8 cellular contexts compared by ENCODE assay signal in the genomic region with DNA sequence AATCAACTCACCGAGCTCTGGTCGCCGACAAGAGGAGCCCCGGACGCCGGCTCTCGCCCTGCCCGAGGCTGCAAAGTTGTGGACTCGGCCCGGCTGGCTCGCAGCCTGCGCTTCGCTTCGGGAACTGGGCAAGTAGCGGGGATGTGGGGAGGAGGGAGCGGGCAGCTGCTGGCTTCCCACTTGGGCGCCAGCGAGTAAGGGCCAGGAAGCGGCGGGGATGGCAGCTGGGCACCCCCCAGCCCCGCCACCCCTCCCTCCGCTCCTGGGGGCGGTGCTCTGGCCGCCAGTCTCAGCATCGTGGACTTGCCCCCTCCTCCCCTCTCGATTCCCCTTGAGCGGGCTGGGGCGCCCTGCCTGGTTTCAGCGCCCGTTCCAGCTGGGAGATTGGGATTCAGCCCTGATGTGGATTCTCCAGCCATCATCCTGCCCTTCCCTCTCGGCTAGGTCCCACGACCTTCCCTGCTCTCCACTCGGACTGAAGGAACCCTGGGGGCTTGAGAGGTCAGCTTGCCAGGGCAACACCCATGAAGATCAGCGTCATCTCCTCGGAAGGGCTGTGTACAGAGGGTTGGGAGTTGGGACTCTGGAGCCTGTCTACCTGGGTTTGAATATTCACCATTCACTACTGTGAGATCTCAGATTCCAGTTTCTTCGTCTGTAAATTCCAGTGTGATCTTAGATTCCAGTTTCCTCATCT. TPM values are rescaled to one million over a fixed set of nuclear protein-coding genes. Genes with fewer than 3 reads are reported as not detected.
A peak's percentile ranks its signal among the peaks of the same experiment; 100 is the strongest.
DNase-seq lines count a peak whose midpoint lies in the region; ATAC-seq and TF ChIP-seq lines count a peak whose summit lies in the region.

A gene with protein sequence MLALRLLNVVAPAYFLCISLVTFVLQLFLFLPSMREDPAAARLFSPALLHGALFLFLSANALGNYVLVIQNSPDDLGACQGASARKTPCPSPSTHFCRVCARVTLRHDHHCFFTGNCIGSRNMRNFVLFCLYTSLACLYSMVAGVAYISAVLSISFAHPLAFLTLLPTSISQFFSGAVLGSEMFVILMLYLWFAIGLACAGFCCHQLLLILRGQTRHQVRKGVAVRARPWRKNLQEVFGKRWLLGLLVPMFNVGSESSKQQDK (minus strand): TSS at position 200 of the 697 bp plus-strand sequence. CDS start 2,053 bp downstream, outside the sequence.

- H3K4me1 Mint-ChIP-seq in activated T-cell treated with anti-CD3 and anti-CD28 coated beads, Interleukin-2, amount 50 U/mL, for 72 hours (ENCODE audit: low read depth): peaks cover 10% of the 10 kb centered on the region
- H3K4me1 Mint-ChIP-seq in activated naive CD8-positive, alpha-beta T cell treated with anti-CD3 and anti-CD28 coated beads, Interleukin-2, amount 10 ng/mL, durations not matched to agents 7 days and 5 days: peaks cover 13% of the 10 kb centered on the region
- H3K4me1 Mint-ChIP-seq in CD14-positive monocyte: peaks cover 15% of the 10 kb centered on the region

- peaks cover 2% of the 10 kb centered on the region for H3K27me3 ChIP-seq in layer of hippocampus (ENCODE audit: control insufficient read depth, insufficient read depth, low read length)
- peaks cover 97% of the 10 kb centered on the region for H3K27me3 ChIP-seq in upper lobe of right lung

- intact Hi-C loops in upper lobe of right lung (cut with DNase I): no loop called here
- intact Hi-C loops in CD14-positive monocyte (cut with micrococcal nuclease): no loop called here

- POLR2A ChIA-PET in activated naive CD8-positive, alpha-beta T cell treated with anti-CD3 and anti-CD28 coated beads, Interleukin-2, amount 10 ng/mL, durations not matched to agents 7 days and 5 days (lab: Charles Lee): no interaction called here

- H3K27me3 Mint-ChIP-seq in activated T-cell treated with anti-CD3 and anti-CD28 coated beads, Interleukin-2, amount 50 U/mL, for 72 hours (ENCODE audit: low read depth): peaks cover 90% of the 10 kb centered on the region
- H3K27me3 Mint-ChIP-seq in activated naive CD8-positive, alpha-beta T cell treated with anti-CD3 and anti-CD28 coated beads, Interleukin-2, amount 10 ng/mL, durations not matched to agents 7 days and 5 days: peaks cover 84% of the 10 kb centered on the region
- H3K27me3 Mint-ChIP-seq in CD14-positive monocyte (ENCODE audit: low read depth in 3 of 3): peaks cover 65 to 88% (median 75%) of the 10 kb centered on the region in 3 donors

- peak within 1 kb of the TSS; percentile 67 to 72 for H3K4me3 Mint-ChIP-seq in activated T-cell treated with anti-CD3 and anti-CD28 coated beads, Interleukin-2, amount 50 U/mL, for 72 hours
- peak within 1 kb of the TSS; percentile 20 for H3K4me3 Mint-ChIP-seq in activated naive CD8-positive, alpha-beta T cell treated with anti-CD3 and anti-CD28 coated beads, Interleukin-2, amount 10 ng/mL, durations not matched to agents 7 days and 5 days
- peak within 1 kb of the TSS in 1 of 2 donors; percentile 78 for H3K4me3 Mint-ChIP-seq in CD14-positive monocyte

- TF ChIP-seq CTCF in upper lobe of right lung (IDR thresholded peaks at IDR 0.05) (no peak), CD14-positive monocyte (IDR thresholded peaks at IDR 0.05) (no peak)

- H3K9me3 Mint-ChIP-seq in activated T-cell treated with anti-CD3 and anti-CD28 coated beads, Interleukin-2, amount 50 U/mL, for 72 hours: no peaks in the 10 kb centered on the region
- H3K9me3 Mint-ChIP-seq in activated naive CD8-positive, alpha-beta T cell treated with anti-CD3 and anti-CD28 coated beads, Interleukin-2, amount 10 ng/mL, durations not matched to agents 7 days and 5 days: no peaks in the 10 kb centered on the region
- peaks cover 0 to 11% (median 6%) of the 10 kb centered on the region in 7 donors for H3K9me3 Mint-ChIP-seq in CD14-positive monocyte

- H3K27ac Mint-ChIP-seq in activated T-cell treated with anti-CD3 and anti-CD28 coated beads, Interleukin-2, amount 50 U/mL, for 72 hours: no peak within 1 kb of the TSS
- no peak within 1 kb of the TSS for H3K27ac Mint-ChIP-seq in activated naive CD8-positive, alpha-beta T cell treated with anti-CD3 and anti-CD28 coated beads, Interleukin-2, amount 10 ng/mL, durations not matched to agents 7 days and 5 days
- no peak within 1 kb of the TSS for H3K27ac Mint-ChIP-seq in CD14-positive monocyte

- H3K27ac ChIP-seq in layer of hippocampus (ENCODE audit: low read depth, low read length) (peak within 1 kb of the TSS; percentile 9), upper lobe of right lung (no peak within 1 kb of the TSS)

- H3K36me3 Mint-ChIP-seq in activated T-cell treated with anti-CD3 and anti-CD28 coated beads, Interleukin-2, amount 50 U/mL, for 72 hours (ENCODE audit: insufficient read depth in 2 of 2): no peaks in the 10 kb centered on the region
- no peaks in the 10 kb centered on the region for H3K36me3 Mint-ChIP-seq in activated naive CD8-positive, alpha-beta T cell treated with anti-CD3 and anti-CD28 coated beads, Interleukin-2, amount 10 ng/mL, durations not matched to agents 7 days and 5 days
- peaks cover 0 to 1% of the 10 kb centered on the region in 2 donors for H3K36me3 Mint-ChIP-seq in CD14-positive monocyte

- H3K4me1 ChIP-seq in upper lobe of right lung: peaks cover 13% of the 10 kb centered on the region

- DNase-seq in activated T-cell treated with anti-CD3 and anti-CD28 coated beads, Interleukin-2, amount 50 U/mL, for 72 hours: no peak
- DNase-seq in activated T-cell treated with anti-CD3 and anti-CD28 coated beads, Interleukin-2, amount 50 U/mL, for 48 hours: no peak
- DNase-seq in activated naive CD8-positive, alpha-beta T cell treated with anti-CD3 and anti-CD28 coated beads, Interleukin-2, amount 10 ng/mL, durations not matched to agents 7 days and 5 days: no peak
- DNase-seq in upper lobe of right lung (no peak), CD14-positive monocyte (ENCODE audit: low spot score) (no peak)
- DNase-seq in activated CD4-positive, alpha-beta T cell treated with anti-CD3 and anti-CD28 coated beads for 1 hour: no peak

- H3K36me3 ChIP-seq in upper lobe of right lung: no peaks in the 10 kb centered on the region

- no peaks in the 10 kb centered on the region for H3K9me3 ChIP-seq in upper lobe of right lung

- peak within 1 kb of the TSS; percentile 26 for H3K4me3 ChIP-seq in upper lobe of right lung

- ATAC-seq in activated T-cell treated with anti-CD3 and anti-CD28 coated beads, Interleukin-2, amount 50 U/mL, for 72 hours (replicated peaks in 1 of 2): no peak
- ATAC-seq in activated naive CD8-positive, alpha-beta T cell treated with anti-CD3 and anti-CD28 coated beads, Interleukin-2, amount 10 ng/mL, durations not matched to agents 7 days and 5 days (ENCODE audit: low read depth): no peak
- ATAC-seq in upper lobe of right lung: no peak
- ATAC-seq in HG03469 (IDR thresholded peaks at IDR 0.05; ENCODE audit: unreplicated experiment): no peak

RNA-seq across cellular contexts. Expression of the gene that starts here (rescaled TPM):
- total RNA-seq in activated T-cell treated with anti-CD3 and anti-CD28 coated beads, Interleukin-2, amount 50 U/mL, for 72 hours: not detected
- total RNA-seq in activated naive CD8-positive, alpha-beta T cell treated with anti-CD3 and anti-CD28 coated beads, Interleukin-2, amount 10 ng/mL, durations not matched to agents 7 days and 5 days: not detected
- total RNA-seq in upper lobe of right lung: not detected
- not detected for polyA plus RNA-seq in CD14-positive monocyte
